In the genomic region with DNA sequence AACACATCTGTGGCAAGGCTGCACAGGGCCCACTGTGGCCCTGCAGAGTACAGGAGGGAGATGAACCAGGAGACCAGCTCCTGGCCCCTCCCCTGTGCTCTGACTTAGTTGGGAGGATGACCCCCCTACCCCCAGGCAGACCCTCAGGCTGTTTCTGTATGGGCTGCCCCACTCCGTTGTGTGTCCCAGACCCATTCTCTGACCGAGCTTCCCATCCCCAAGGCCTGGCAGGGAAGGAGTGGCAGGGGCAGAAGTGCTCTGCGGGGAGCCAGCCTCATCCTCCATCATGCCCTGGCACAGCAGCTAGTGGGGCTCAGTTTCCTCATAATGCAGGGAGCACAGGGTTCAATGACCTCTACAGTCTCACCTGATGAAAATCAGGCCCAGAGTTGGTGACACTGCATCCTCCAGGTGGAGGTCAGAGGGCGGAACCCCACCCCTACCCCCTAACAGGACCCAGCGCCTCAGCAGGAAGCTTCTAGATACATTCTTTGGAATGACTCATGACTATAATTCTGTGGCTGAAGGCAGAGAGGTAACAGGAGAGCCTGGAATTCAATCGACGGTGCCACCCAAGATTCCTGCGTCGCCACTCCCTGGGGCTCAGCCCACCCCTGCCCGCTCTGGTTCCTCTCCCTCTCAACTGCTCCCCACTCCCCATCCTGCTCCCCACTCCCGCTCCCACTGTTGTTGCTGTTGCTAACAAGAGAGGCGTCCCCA, we compare ENCODE assay signal across 11 cellular contexts. TPM values are rescaled to one million over a fixed set of nuclear protein-coding genes. Genes with fewer than 3 reads are reported as not detected.
DNase-seq lines count a peak whose midpoint lies in the region; ATAC-seq and TF ChIP-seq lines count a peak whose summit lies in the region.
"Had no signal": no experiment of that assay in that cellular context is flagged by ENCODE, and none has a peak within 500 bp of the region (broad histone marks: within the 10 kb centered on the region; RNA-seq: fewer than 3 reads in every experiment).

No MANE protein-coding gene starts in this region.

- intact Hi-C loops in Calu3 (cut with micrococcal nuclease; ENCODE audit: unreplicated experiment) (no loop called here), Right ventricle myocardium inferior (cut with DNase I) (no loop called here)

- no peaks in the 10 kb centered on the region for H3K36me3 Mint-ChIP-seq in Calu3 (ENCODE audit: insufficient read depth, unreplicated experiment)

- H3K9me3 Mint-ChIP-seq in Calu3 (ENCODE audit: low read depth, unreplicated experiment): no peaks in the 10 kb centered on the region
- H3K9me3 Mint-ChIP-seq: activated naive CD8-positive, alpha-beta T cell treated with anti-CD3 and anti-CD28 coated beads, Interleukin-2, amount 50 U/mL, for 24 hours had no signal

- no peak overlapping the region for H3K27ac Mint-ChIP-seq in Calu3 (ENCODE audit: unreplicated experiment)
- H3K27ac Mint-ChIP-seq: activated naive CD8-positive, alpha-beta T cell treated with anti-CD3 and anti-CD28 coated beads, Interleukin-2, amount 50 U/mL, for 24 hours had no signal

- H3K9me3 ChIP-seq in SJCRH30 (replicated peaks) (no peaks in the 10 kb centered on the region), osteoblast (ENCODE audit: low read depth, low read length) (no peaks in the 10 kb centered on the region)
- H3K9me3 ChIP-seq: ovary had no signal

- peak; percentile 58 for DNase-seq in Calu3
- DNase-seq in SJCRH30: peak; percentile 66 to 70
- DNase-seq in Right ventricle myocardium inferior (ENCODE audit: missing footprints): no peak
- peak; percentile 89 for DNase-seq in osteoblast (ENCODE audit: insufficient read length, low spot score, missing footprints)
- no peak for DNase-seq in stimulated activated CD8-positive, alpha-beta memory T cell treated with anti-CD3 and anti-CD28 coated beads, Interleukin-4, amount 100 ng/mL, for 48 hours
- no peak for DNase-seq in NOMO-1 (lab: John Stamatoyannopoulos, UW; ENCODE audit: unreplicated experiment in 2 of 2)
- no peak for DNase-seq in NCI-H345 (lab: John Stamatoyannopoulos, UW)
- DNase-seq: activated naive CD8-positive, alpha-beta T cell treated with anti-CD3 and anti-CD28 coated beads, Interleukin-2, amount 50 U/mL, for 24 hours; NCI-H774 had no signal

- H3K27ac ChIP-seq in SJCRH30 (peak overlapping the region; percentile 75), osteoblast (ENCODE audit: low read depth, low read length) (no peak overlapping the region)
- H3K27ac ChIP-seq: ovary had no signal

- H3K27me3 Mint-ChIP-seq in Calu3 (ENCODE audit: unreplicated experiment): no peaks in the 10 kb centered on the region
- H3K27me3 Mint-ChIP-seq: activated naive CD8-positive, alpha-beta T cell treated with anti-CD3 and anti-CD28 coated beads, Interleukin-2, amount 50 U/mL, for 24 hours had no signal

- H3K4me1 ChIP-seq in SJCRH30 (peaks cover 51% of the 10 kb centered on the region), osteoblast (ENCODE audit: insufficient read depth, low read length) (peaks cover 10% of the 10 kb centered on the region)

- H2AFZ ChIP-seq in osteoblast (ENCODE audit: low read length): no peak overlapping the region

- H3K4me3 ChIP-seq in SJCRH30: no peak overlapping the region
- no peak overlapping the region for H3K4me3 ChIP-seq in osteoblast (ENCODE audit: insufficient read depth, low read length)
- H3K4me3 ChIP-seq: ovary had no signal

- H3K79me2 ChIP-seq in osteoblast (ENCODE audit: insufficient read depth, low read length): peaks cover 48% of the 10 kb centered on the region

- no peak overlapping the region for H3K4me2 ChIP-seq in osteoblast (ENCODE audit: insufficient read depth, low read length)

- ATAC-seq in Right ventricle myocardium inferior (peak; percentile 8), HG02571 (IDR thresholded peaks at IDR 0.05; ENCODE audit: unreplicated experiment) (no peak)
- ATAC-seq: activated naive CD8-positive, alpha-beta T cell treated with anti-CD3 and anti-CD28 coated beads, Interleukin-2, amount 50 U/mL, for 24 hours had no signal

- no peak overlapping the region for H3K4me3 Mint-ChIP-seq in Calu3 (ENCODE audit: low read depth, unreplicated experiment)
- H3K4me3 Mint-ChIP-seq: activated naive CD8-positive, alpha-beta T cell treated with anti-CD3 and anti-CD28 coated beads, Interleukin-2, amount 50 U/mL, for 24 hours had no signal

- CTCF ChIA-PET in Calu3 (lab: Charles Lee): interaction anchor here (0.6 to 0.8 kb wide), 3 partner anchors 21 to 641 kb away, joined by 3 to 4 read pairs (median 4); no protein-coding TSS in a partner anchor

- peaks cover 12% of the 10 kb centered on the region for H3K4me1 Mint-ChIP-seq in Calu3 (ENCODE audit: low read depth, unreplicated experiment)
- H3K4me1 Mint-ChIP-seq: activated naive CD8-positive, alpha-beta T cell treated with anti-CD3 and anti-CD28 coated beads, Interleukin-2, amount 50 U/mL, for 24 hours had no signal

- H4K20me1 ChIP-seq in osteoblast (ENCODE audit: insufficient read depth, low read length): no peaks in the 10 kb centered on the region

- TF ChIP-seq CTCF in Calu3 (IDR thresholded peaks at IDR 0.05; ENCODE audit: unreplicated experiment) (no peak), osteoblast (IDR thresholded peaks at IDR 0.05; ENCODE audit: extremely low read depth, low read depth, low read length) (no peak)

- H3K36me3 ChIP-seq in SJCRH30: no peaks in the 10 kb centered on the region
- H3K36me3 ChIP-seq in osteoblast (ENCODE audit: insufficient read depth, low read length): no peaks in the 10 kb centered on the region
- H3K36me3 ChIP-seq: ovary had no signal

- no peaks in the 10 kb centered on the region for H3K27me3 ChIP-seq in SJCRH30
- no peaks in the 10 kb centered on the region for H3K27me3 ChIP-seq in osteoblast (ENCODE audit: insufficient read depth, low read length)
- H3K27me3 ChIP-seq: ovary had no signal

- no TSS peak for BruUV-seq in Calu3 (replicated peaks; lab: Mats Ljungman, UMichigan)

RNA-seq across cellular contexts. Expression of gene PODXL, which starts 18.2 kb away (rescaled TPM):
- total RNA-seq in Calu3 (2022): 15.5 and 24.7 TPM in 2 replicates
- 71.1 and 78.1 TPM in 2 replicates for total RNA-seq in SJCRH30 (2014; rRNA removed; shearing (Covaris generic))
- total RNA-seq in Right ventricle myocardium inferior: 59.0 TPM
- 0.88 and 1.4 TPM in 2 replicates for total RNA-seq in osteoblast

Comparison
In these comparisons a context has a peak if more than half of its experiments do, and no peak if none do; other contexts are left out.
1. DNase-seq: peak in Calu3 (single experiment), SJCRH30 (2 of 2) and osteoblast (single experiment); none in Right ventricle myocardium inferior (single experiment), stimulated activated CD8-positive, alpha-beta memory T cell treated with anti-CD3 and anti-CD28 coated beads, Interleukin-4, amount 100 ng/mL, for 48 hours (single experiment), NOMO-1 (0 of 2) and NCI-H345 (single experiment).